In genomic region chr15:48644827-48645557, GRCh38 we compare ENCODE assay signal across 8 cellular contexts. TPM values are rescaled to one million over a fixed set of nuclear protein-coding genes. Genes with fewer than 3 reads are reported as not detected.
DNase-seq lines count a peak whose midpoint lies in the region; ATAC-seq lines count a peak whose summit lies in the region.

No MANE protein-coding gene starts in this region.

- peak overlapping the region; percentile 32 for H3K4me3 Mint-ChIP-seq in T-helper 2 cell treated with Interferon-gamma antibody and Interleukin-4, amounts not matched to agents 5 μg/mL and 100 μg/mL, for 36 hours

- no peaks in the 10 kb centered on the region for H3K4me1 Mint-ChIP-seq in T-helper 2 cell treated with Interferon-gamma antibody and Interleukin-4, amounts not matched to agents 5 μg/mL and 100 μg/mL, for 36 hours (ENCODE audit: low read depth)

- no peaks in the 10 kb centered on the region for H3K9me3 ChIP-seq in aorta (ENCODE audit: control insufficient read depth, low read length)

- intact Hi-C loops in aorta (cut with DNase I) = loop anchor here (5.0 to 10.0 kb wide), 7 partner anchors 43 to 290 kb away; partner anchors contain the start of gene CEP152 (in 1 of the 2)

- peak overlapping the region; percentile 62 to 89 for H3K27ac ChIP-seq in aorta (ENCODE audit: low read depth in 1 of 2, low read length in 2 of 2)

- H3K27me3 Mint-ChIP-seq in T-helper 2 cell treated with Interferon-gamma antibody and Interleukin-4, amounts not matched to agents 5 μg/mL and 100 μg/mL, for 36 hours (ENCODE audit: low read depth) = peaks cover 62% of the 10 kb centered on the region

- DNase-seq in COR-L47 (lab: John Stamatoyannopoulos, UW) = peak; percentile 18
- peak; percentile 13 for DNase-seq in T-helper 2 cell treated with Interferon-gamma antibody and Interleukin-4, amounts not matched to agents 5 μg/mL and 100 μg/mL, for 36 hours (ENCODE audit: low spot score)
- peak; percentile 52 for DNase-seq in fibroblast of peridontal ligament (ENCODE audit: extremely low read depth)
- DNase-seq in myocyte (ENCODE audit: low read depth) = peak; percentile 83
- peak; percentile 77 to 90 for DNase-seq in aorta
- DNase-seq in NCI-H1436 treated with DMSO at 0.1 percent for 48 hours (lab: John Stamatoyannopoulos, UW) = no peak

- no peaks in the 10 kb centered on the region for H3K36me3 Mint-ChIP-seq in T-helper 2 cell treated with Interferon-gamma antibody and Interleukin-4, amounts not matched to agents 5 μg/mL and 100 μg/mL, for 36 hours (ENCODE audit: low read depth)

- no peaks in the 10 kb centered on the region for H3K27me3 ChIP-seq in aorta (ENCODE audit: control insufficient read depth in 1 of 2, insufficient read depth in 2 of 2, low read length in 1 of 2)

- ATAC-seq in GM19043 (IDR thresholded peaks at IDR 0.05; ENCODE audit: low read depth, unreplicated experiment) (peak; percentile 31), HG03103 (IDR thresholded peaks at IDR 0.05; ENCODE audit: low read depth, unreplicated experiment) (peak; percentile 33), aorta (ENCODE audit: low FRiP score) (peak; percentile 77)

- no peaks in the 10 kb centered on the region for H3K4me1 ChIP-seq in aorta (ENCODE audit: control insufficient read depth in 1 of 2, insufficient read depth in 2 of 2, low read length in 2 of 2)

- H3K27ac Mint-ChIP-seq in T-helper 2 cell treated with Interferon-gamma antibody and Interleukin-4, amounts not matched to agents 5 μg/mL and 100 μg/mL, for 36 hours = no peak overlapping the region

- WGBS in aorta, 2 donors = 1% methylated on average over 48 to 79 of the region's 79 CpGs

- peak overlapping the region; percentile 61 to 62 for H3K4me3 ChIP-seq in aorta (ENCODE audit: low read length in 2 of 2)

- H3K9me3 Mint-ChIP-seq in T-helper 2 cell treated with Interferon-gamma antibody and Interleukin-4, amounts not matched to agents 5 μg/mL and 100 μg/mL, for 36 hours = no peaks in the 10 kb centered on the region

- H3K36me3 ChIP-seq in aorta (ENCODE audit: control insufficient read depth in 1 of 2, insufficient read depth in 2 of 2, low read length in 1 of 2) = no peaks in the 10 kb centered on the region

RNA-seq across cellular contexts. Expression of gene FBN1, which starts 0.5 kb away (rescaled TPM):
- total RNA-seq in myocyte = 67.1 and 81.2 TPM in 2 replicates
- 506 TPM for polyA plus RNA-seq in myocyte (2012)
- total RNA-seq in aorta = 100 to 1,000 TPM; 167 to 529 TPM
- polyA plus RNA-seq in aorta = 100 to 1,000 TPM in 1 of 2 donors, 10 to 100 TPM in 1; 24.7 to 115 TPM
